Comparison of ENCODE assay signal across 22 cellular contexts in the genomic region with DNA sequence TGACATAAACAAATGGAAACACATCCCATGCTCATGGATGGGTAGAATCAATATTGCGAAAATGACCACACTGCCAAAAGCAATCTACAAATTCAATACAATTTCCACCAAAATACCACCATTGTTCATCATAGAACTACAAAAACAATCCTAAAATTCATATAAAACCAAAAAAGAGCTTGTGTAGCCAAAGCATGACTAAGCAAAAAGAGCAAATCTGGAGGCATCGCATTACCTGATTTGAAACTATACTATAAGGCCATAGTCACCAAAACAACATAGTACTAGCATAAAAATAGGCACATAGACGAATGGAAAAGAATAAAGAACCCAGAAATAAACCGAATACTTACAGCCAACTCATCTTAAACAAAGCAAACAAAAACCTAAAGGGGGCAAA.
"Had no signal": no experiment of that assay in that cellular context is flagged by ENCODE, and none has a peak within 500 bp of the region (broad histone marks: within the 10 kb centered on the region; RNA-seq: fewer than 3 reads in every experiment).

No MANE protein-coding gene starts in this region.

- H3K4me3 ChIP-seq: coronary artery, dorsolateral prefrontal cortex, esophagus squamous epithelium, gastrocnemius medialis, heart right ventricle, left lung, lower lobe of right lung, mucosa of descending colon had no signal

- ATAC-seq: gastrocnemius medialis, heart right ventricle, left cardiac atrium, left lung, left ventricle myocardium superior, lower lobe of right lung, mucosa of descending colon had no signal

- H3K4me1 ChIP-seq: esophagus squamous epithelium, gastrocnemius medialis, heart right ventricle, left lung, lower lobe of right lung had no signal

- H3K9me3 ChIP-seq: gastrocnemius medialis, lower lobe of right lung had no signal

- H3K36me3 ChIP-seq: esophagus squamous epithelium, gastrocnemius medialis, heart right ventricle, left lung, lower lobe of right lung had no signal

- FAIRE-seq: endothelial cell of umbilical vein, islet of Langerhans, keratinocyte had no signal

- H3K27ac ChIP-seq: coronary artery, dorsolateral prefrontal cortex, esophagus squamous epithelium, gastrocnemius medialis, heart right ventricle, left lung, lower lobe of right lung had no signal

- DNase-seq: dermis blood vessel endothelial cell; dorsolateral prefrontal cortex; effector CD4-positive, alpha-beta T cell; effector memory CD4-positive, alpha-beta T cell; esophagus squamous epithelium; foreskin fibroblast; foreskin melanocyte; gastrocnemius medialis; glutamatergic neuron; head of caudate nucleus; heart right ventricle; left cardiac atrium; left lung; left ventricle myocardium superior; lower lobe of right lung; mesenchymal stem cell; mucosa of descending colon; naive B cell had no signal

- H3K27me3 ChIP-seq: dorsolateral prefrontal cortex, esophagus squamous epithelium, gastrocnemius medialis, heart right ventricle, left lung had no signal
